15 cellular contexts compared by ENCODE assay signal in genomic region chr2:160474891-160475795, GRCh38. TPM values are rescaled to one million over a fixed set of nuclear protein-coding genes. Genes with fewer than 3 reads are reported as not detected.
DNase-seq lines count a peak whose midpoint lies in the region; ATAC-seq, FAIRE-seq and TF ChIP-seq lines count a peak whose summit lies in the region.
"Had no signal": no experiment of that assay in that cellular context is flagged by ENCODE, and none has a peak within 500 bp of the region (broad histone marks: within the 10 kb centered on the region; RNA-seq: fewer than 3 reads in every experiment).

No MANE protein-coding gene starts in this region.

- WGBS in GM23248 (ENCODE audit: low coverage in 1 of 2, low lambda C conversion rate in 2 of 2, missing lambda C conversion rate in 2 of 2), 2 experiments = 85 to 86% methylated on average over 7 of the region's 7 CpGs

- H3K27ac Mint-ChIP-seq in astrocyte (ENCODE audit: unreplicated experiment) (peak overlapping the region; percentile 91), mesothelial cell of epicardium (peak overlapping the region; percentile 94)

- H3K4me2 ChIP-seq in GM23248 (ENCODE audit: unreplicated experiment) (peak overlapping the region; percentile 7), astrocyte (ENCODE audit: low read length) (peak overlapping the region; percentile 41)

- H3K36me3 Mint-ChIP-seq in astrocyte (ENCODE audit: low read depth, unreplicated experiment) = peaks cover 5% of the 10 kb centered on the region
- peaks cover 4% of the 10 kb centered on the region for H3K36me3 Mint-ChIP-seq in mesothelial cell of epicardium

- H3K9me3 Mint-ChIP-seq in astrocyte (ENCODE audit: unreplicated experiment) (no peaks in the 10 kb centered on the region), mesothelial cell of epicardium (no peaks in the 10 kb centered on the region)
- H3K9me3 Mint-ChIP-seq: stimulated activated naive CD8-positive, alpha-beta T cell treated with anti-CD3 and anti-CD28 coated beads, Interleukin-15, amount 100 ng/mL, for 72 hours had no signal

- H3K4me3 Mint-ChIP-seq in astrocyte (ENCODE audit: unreplicated experiment) (no peak overlapping the region), mesothelial cell of epicardium (no peak overlapping the region)

- H3K27me3 Mint-ChIP-seq in astrocyte (ENCODE audit: low read depth, unreplicated experiment) = no peaks in the 10 kb centered on the region
- no peaks in the 10 kb centered on the region for H3K27me3 Mint-ChIP-seq in mesothelial cell of epicardium (ENCODE audit: low read depth)
- H3K27me3 Mint-ChIP-seq: stimulated activated naive CD8-positive, alpha-beta T cell treated with anti-CD3 and anti-CD28 coated beads, Interleukin-15, amount 100 ng/mL, for 72 hours had no signal

- ATAC-seq in HG02852 (IDR thresholded peaks at IDR 0.05; ENCODE audit: unreplicated experiment) (no peak), GM18498 (IDR thresholded peaks at IDR 0.05; ENCODE audit: unreplicated experiment) (no peak)
- ATAC-seq: stimulated activated naive CD8-positive, alpha-beta T cell treated with anti-CD3 and anti-CD28 coated beads, Interleukin-15, amount 100 ng/mL, for 72 hours had no signal

- peaks cover 5% of the 10 kb centered on the region; the same call in 1 of the 2 replicates for H3F3A ChIP-seq in GM23248 (ENCODE audit: insufficient read depth)

- CTCF ChIA-PET in AG04450 (lab: Charles Lee) = no interaction called here

- H2AFZ ChIP-seq in GM23248 (no peak overlapping the region), astrocyte (ENCODE audit: low read depth, low read length) (no peak overlapping the region)

- H3K9ac ChIP-seq in GM23248 = no peak overlapping the region
- no peak overlapping the region for H3K9ac ChIP-seq in astrocyte (ENCODE audit: low read length)

- H3K4me3 ChIP-seq in AG04450 (ENCODE audit: low read depth, low read length) (no peak overlapping the region), GM23248 (no peak overlapping the region), astrocyte (ENCODE audit: insufficient read depth, low read depth, low read length) (no peak overlapping the region)

- DNase-seq in AG04450 (ENCODE audit: low read depth, low spot score) = no peak
- no peak for DNase-seq in GM23248
- peak; percentile 37 for DNase-seq in astrocyte (ENCODE audit: low read depth)
- DNase-seq in mesothelial cell of epicardium (ENCODE audit: low spot score in 2 of 2, unreplicated experiment in 2 of 2) = no peak
- no peak for DNase-seq in stimulated activated naive CD4-positive, alpha-beta T cell treated with Interleukin-2 at 50 U/mL for 16 hours (lab: John Stamatoyannopoulos, UW)
- DNase-seq in NK-92 treated with Interleukin-12 subunit alpha and Interleukin-12 subunit beta, amount 100 ng/mL, for 24 hours (lab: John Stamatoyannopoulos, UW) = no peak
- DNase-seq: activated gamma-delta T cell treated with Interleukin-2 at 50 U/mL for 16 hours; cortex of kidney; NCI-H1048; NCI-H446; stimulated activated naive CD8-positive, alpha-beta T cell treated with anti-CD3 and anti-CD28 coated beads, Interleukin-15, amount 100 ng/mL, for 72 hours; WERI-Rb-1 had no signal

- H3K4me1 Mint-ChIP-seq in astrocyte (ENCODE audit: low read depth, unreplicated experiment) (peaks cover 51% of the 10 kb centered on the region), mesothelial cell of epicardium (peaks cover 46% of the 10 kb centered on the region)

- peaks cover 50% of the 10 kb centered on the region for H3K4me1 ChIP-seq in GM23248 (ENCODE audit: insufficient read depth)
- peaks cover 6% of the 10 kb centered on the region for H3K4me1 ChIP-seq in astrocyte (ENCODE audit: insufficient read depth, low read length)

- no peaks in the 10 kb centered on the region for H3K9me3 ChIP-seq in AG04450 (ENCODE audit: control insufficient read depth, insufficient read depth, low read length)
- H3K9me3 ChIP-seq in GM23248 (ENCODE audit: low read depth) = no peaks in the 10 kb centered on the region
- no peaks in the 10 kb centered on the region for H3K9me3 ChIP-seq in astrocyte (ENCODE audit: insufficient read depth, low read depth, low read length)
- H3K9me3 ChIP-seq: neutrophil had no signal

- H4K20me1 ChIP-seq in GM23248 (ENCODE audit: insufficient read depth) (peaks cover 11% of the 10 kb centered on the region; the same call in 1 of the 2 replicates), astrocyte (ENCODE audit: insufficient read depth, low read length) (peaks cover 60% of the 10 kb centered on the region)

- no peaks in the 10 kb centered on the region for H3K9me2 ChIP-seq in GM23248 (ENCODE audit: insufficient read depth)

- H3K36me3 ChIP-seq in GM23248 (ENCODE audit: low read depth) = no peaks in the 10 kb centered on the region
- H3K36me3 ChIP-seq in astrocyte (ENCODE audit: insufficient read depth, low read length) = no peaks in the 10 kb centered on the region
- H3K36me3 ChIP-seq: neutrophil, WERI-Rb-1 had no signal

- H3K27ac ChIP-seq in AG04450 (ENCODE audit: low read depth, low read length) (peak overlapping the region; percentile 53), GM23248 (no peak overlapping the region), astrocyte (ENCODE audit: low read depth, low read length) (no peak overlapping the region)
- H3K27ac ChIP-seq: neutrophil, WERI-Rb-1 had no signal

- no peak for TF ChIP-seq CTCF in AG04450 (IDR thresholded peaks at IDR 0.05; ENCODE audit: low read depth, low read length)
- no peak for TF ChIP-seq CTCF in astrocyte (IDR thresholded peaks at IDR 0.05; ENCODE audit: insufficient read depth, low read depth, low read length)
- TF ChIP-seq CTCF in mesothelial cell of epicardium (IDR thresholded peaks at IDR 0.05; ENCODE audit: unreplicated experiment) = no peak

- in situ Hi-C loops in GM23248 (cut with MboI) = no loop called here

- H3K27me3 ChIP-seq in AG04450 (ENCODE audit: control insufficient read depth, insufficient read depth, low read length) = no peaks in the 10 kb centered on the region
- H3K27me3 ChIP-seq in GM23248 (replicated peaks; ENCODE audit: insufficient read depth) = no peaks in the 10 kb centered on the region
- H3K27me3 ChIP-seq in astrocyte (ENCODE audit: insufficient read depth, low read length) = no peaks in the 10 kb centered on the region
- H3K27me3 ChIP-seq: neutrophil had no signal

- H3K79me2 ChIP-seq in GM23248 (ENCODE audit: insufficient read depth) = peaks cover 99% of the 10 kb centered on the region
- H3K79me2 ChIP-seq in astrocyte (ENCODE audit: insufficient read depth, low read length) = peaks cover 90% of the 10 kb centered on the region

- POLR2A ChIA-PET in AG04450 (lab: Yijun Ruan, JAX) = no interaction called here

- FAIRE-seq in astrocyte (lab: Jason Lieb, UNC) = peak; percentile 26

RNA-seq across cellular contexts. Expression of gene RBMS1, which starts 18.5 kb away (rescaled TPM):
- polyA plus RNA-seq in AG04450 (2011; rRNA removed) = 89.4 and 107 TPM in 2 replicates
- polyA minus RNA-seq in AG04450 (2011; rRNA and poly(A)+ RNA removed) = 107 and 118 TPM in 2 replicates
- total RNA-seq in GM23248 (2014; rRNA removed; shearing (Covaris generic)) = 91.7 and 99.3 TPM in 2 replicates
- polyA plus RNA-seq in GM23248 (2016; fragmentation: Nextera tagmentation; extraction: Ambion mirVana) = 72.3 and 87.1 TPM in 2 replicates
- 148 and 152 TPM in 2 replicates for total RNA-seq in astrocyte
- total RNA-seq in mesothelial cell of epicardium = 124 to 128 TPM (median 125 TPM) in 3 replicates
